ENCODE assay signal across 17 cellular contexts in genomic region chr11:133843454-133843987, GRCh38. TPM values are rescaled to one million over a fixed set of nuclear protein-coding genes. Genes with fewer than 3 reads are reported as not detected.
DNase-seq lines count a peak whose midpoint lies in the region; ATAC-seq, FAIRE-seq and TF ChIP-seq lines count a peak whose summit lies in the region.
"Had no signal": no experiment of that assay in that cellular context is flagged by ENCODE, and none has a peak within 500 bp of the region (broad histone marks: within the 10 kb centered on the region; RNA-seq: fewer than 3 reads in every experiment).

No MANE protein-coding gene starts in this region.

- H3K14ac ChIP-seq in H1 (ENCODE audit: insufficient read length) (no peak overlapping the region), mesenchymal stem cell (ENCODE audit: low read length in 2 of 2) (no peak overlapping the region)

- no peak overlapping the region for H3K23ac ChIP-seq in H1 (ENCODE audit: insufficient read length)
- no peak overlapping the region for H3K23ac ChIP-seq in mesenchymal stem cell (ENCODE audit: low read length in 2 of 2)

- H2BK20ac ChIP-seq in H1 (ENCODE audit: low read length) = no peak overlapping the region

- H3K9me3 ChIP-seq in BLaER1 = 0 out of 2 replicates have a peak, but pooled peaks cover 6% of the 10 kb centered on the region
- H3K9me3 ChIP-seq in H1 (ENCODE audit: insufficient read depth in 2 of 2, low read depth in 1 of 2, low read length in 1 of 2) = 0 out of 4 replicates have a peak, but pooled peaks cover 0 to 2% of the 10 kb centered on the region in 2 experiments
- no peaks in the 10 kb centered on the region for H3K9me3 ChIP-seq in osteoblast (ENCODE audit: low read depth, low read length)
- H3K9me3 ChIP-seq in mesenchymal stem cell (ENCODE audit: control insufficient read depth, low read length) = no peaks in the 10 kb centered on the region
- H3K9me3 ChIP-seq: HAP-1 had no signal

- POLR2A ChIA-PET in H1 (lab: Charles Lee; ENCODE audit: partially characterized antibody) = no interaction called here

- TF ChIP-seq RAD21 in H1 (IDR thresholded peaks at IDR 0.05 in 1 of 2, conservative IDR thresholded peaks at IDR 0.05 in 1 of 2; ENCODE audit: low read depth in 2 of 2, low read length in 2 of 2) = no peak

- H2AK5ac ChIP-seq in H1 (ENCODE audit: low read depth, low read length) (no peak overlapping the region), mesenchymal stem cell (ENCODE audit: low read length, severe bottlenecking) (no peak overlapping the region)

- no peak overlapping the region for H3K4me3 ChIP-seq in BLaER1
- H3K4me3 ChIP-seq in H1 (ENCODE audit: extremely low read depth in 1 of 4, insufficient read depth in 2 of 4, low read depth in 3 of 4, low read length in 4 of 4) = no peak overlapping the region
- no peak overlapping the region for H3K4me3 ChIP-seq in osteoblast (ENCODE audit: insufficient read depth, low read length)
- H3K4me3 ChIP-seq in mesenchymal stem cell (ENCODE audit: insufficient read depth in 1 of 2, low read depth in 1 of 2, low read length in 2 of 2) = no peak overlapping the region
- H3K4me3 ChIP-seq: HAP-1 had no signal

- H2BK5ac ChIP-seq in H1 (ENCODE audit: low read depth, low read length) (no peak overlapping the region), mesenchymal stem cell (ENCODE audit: low read depth, low read length, poor library complexity, severe bottlenecking) (no peak overlapping the region)

- H3K9ac ChIP-seq in BLaER1 (no peak overlapping the region), H1 (replicated peaks in 1 of 4; ENCODE audit: extremely low read depth in 1 of 4, low read depth in 3 of 4, low read length in 3 of 4) (no peak overlapping the region), mesenchymal stem cell (ENCODE audit: low read length) (no peak overlapping the region)

- no peak for TF ChIP-seq CTCF in GM13976 (IDR thresholded peaks at IDR 0.05; ENCODE audit: borderline replicate concordance, control extremely low read depth, extremely low read depth, insufficient read depth, missing control alignments)
- TF ChIP-seq CTCF in H1 (IDR thresholded peaks at IDR 0.05; ENCODE audit: control extremely low read depth in 1 of 3, insufficient read depth in 1 of 3, low read depth in 1 of 3, low read length in 3 of 3) = no peak
- TF ChIP-seq CTCF in osteoblast (IDR thresholded peaks at IDR 0.05; ENCODE audit: extremely low read depth, low read depth, low read length) = no peak

- H3K56ac ChIP-seq in H1 (replicated peaks; ENCODE audit: insufficient read length, low read depth, low read length) = no peak overlapping the region

- no peak for TF ChIP-seq EP300 in H1 (IDR thresholded peaks at IDR 0.05; ENCODE audit: borderline replicate concordance in 1 of 2, low read depth in 2 of 2, low read length in 2 of 2)

- H3K79me2 ChIP-seq in H1 (ENCODE audit: control insufficient read depth in 1 of 2, insufficient read depth in 2 of 2, low read length in 2 of 2) = no peaks in the 10 kb centered on the region
- no peaks in the 10 kb centered on the region for H3K79me2 ChIP-seq in osteoblast (ENCODE audit: insufficient read depth, low read length)

- in situ Hi-C loops in GM13976 (cut with MboI; ENCODE audit: low sequenced_read_pairs, unreplicated experiment) = no loop called here

- no peak overlapping the region for H2BK120ac ChIP-seq in H1 (replicated peaks; ENCODE audit: low read depth, low read length)
- H2BK120ac ChIP-seq in mesenchymal stem cell (ENCODE audit: low read depth, low read length) = no peak overlapping the region

- TF ChIP-seq POLR2A in H1 (IDR thresholded peaks at IDR 0.05; ENCODE audit: control extremely low read depth in 1 of 2, low read depth in 2 of 2, low read length in 2 of 2) = no peak

- no peaks in the 10 kb centered on the region for H3K36me3 ChIP-seq in BLaER1
- no peaks in the 10 kb centered on the region for H3K36me3 ChIP-seq in H1 (ENCODE audit: control insufficient read depth in 2 of 4, insufficient read depth in 4 of 4, low read length in 3 of 4)
- H3K36me3 ChIP-seq in osteoblast (ENCODE audit: insufficient read depth, low read length) = no peaks in the 10 kb centered on the region
- H3K36me3 ChIP-seq in mesenchymal stem cell (ENCODE audit: control insufficient read depth in 1 of 2, insufficient read depth in 2 of 2, low read depth in 1 of 2, low read length in 2 of 2) = no peaks in the 10 kb centered on the region
- H3K36me3 ChIP-seq: HAP-1 had no signal

- no peak overlapping the region for H4K91ac ChIP-seq in H1 (replicated peaks; ENCODE audit: insufficient read length, low read length)
- H4K91ac ChIP-seq in mesenchymal stem cell (ENCODE audit: low read length) = no peak overlapping the region

- H4K8ac ChIP-seq in H1 (ENCODE audit: extremely low read depth, insufficient read depth, low read length) (no peak overlapping the region), mesenchymal stem cell (ENCODE audit: low read length) (no peak overlapping the region)

- H3K27ac ChIP-seq in BLaER1 (no peak overlapping the region), H1 (ENCODE audit: low read depth, low read length) (no peak overlapping the region), osteoblast (ENCODE audit: low read depth, low read length) (no peak overlapping the region), mesenchymal stem cell (ENCODE audit: low read length, poor library complexity, severe bottlenecking) (no peak overlapping the region)

- H3K4ac ChIP-seq in H1 (replicated peaks; ENCODE audit: insufficient read length, low read depth, low read length) = no peak overlapping the region
- no peak overlapping the region for H3K4ac ChIP-seq in mesenchymal stem cell (ENCODE audit: low read depth in 1 of 2, low read length in 2 of 2)

- ATAC-seq in GM18907 (IDR thresholded peaks at IDR 0.05; ENCODE audit: unreplicated experiment) (no peak), HG03108 (IDR thresholded peaks at IDR 0.05; ENCODE audit: unreplicated experiment) (no peak)

- no peak overlapping the region for H3K18ac ChIP-seq in H1 (ENCODE audit: extremely low read depth, low read length)
- H3K18ac ChIP-seq in mesenchymal stem cell (ENCODE audit: low read depth in 1 of 2, low read length in 2 of 2) = no peak overlapping the region

- H3K23me2 ChIP-seq in H1 (ENCODE audit: low read depth, low read length) = no peaks in the 10 kb centered on the region

- H3K4me2 ChIP-seq in BLaER1 (peak overlapping the region; percentile 59), H1 (ENCODE audit: insufficient read depth in 1 of 2, low read depth in 2 of 2, low read length in 2 of 2) (no peak overlapping the region), osteoblast (ENCODE audit: insufficient read depth, low read length) (no peak overlapping the region), mesenchymal stem cell (ENCODE audit: low read length, poor library complexity, severe bottlenecking) (no peak overlapping the region)

- H3K79me1 ChIP-seq in H1 (ENCODE audit: low read depth, low read length) = no peaks in the 10 kb centered on the region
- H3K79me1 ChIP-seq in mesenchymal stem cell (replicated peaks; ENCODE audit: low read length, poor library complexity, severe bottlenecking) = no peaks in the 10 kb centered on the region

- DNase-seq in GM13976 (ENCODE audit: low spot score) = peak; percentile 4
- DNase-seq in H1 (ENCODE audit: low read depth in 1 of 2, low spot score in 2 of 2) = no peak
- peak; percentile 35 for DNase-seq in osteoblast (ENCODE audit: insufficient read length, low spot score, missing footprints)
- no peak for DNase-seq in mesenchymal stem cell
- DNase-seq: 8988T; AML-193; C1 segment of cervical spinal cord; Calu3; CD4-positive, alpha-beta T cell; DMS 273 treated with DMSO at 0.1 percent for 48 hours; EL had no signal

- no peak for FAIRE-seq in H1 (lab: Jason Lieb, UNC)
- FAIRE-seq: G401.6, GM12892 had no signal

- 92% methylated on average over 13 of the region's 13 CpGs; no CpG with 5 or more reads in 1 of the 2 experiments for WGBS in H1 (ENCODE audit: extremely low coverage in 1 of 2, insufficient coverage in 1 of 2, insufficient read length in 1 of 2, insufficient replicate concordance in 2 of 2, low coverage in 1 of 2, low lambda C conversion rate in 2 of 2, missing lambda C conversion rate in 1 of 2), 2 experiments
- 78% methylated on average over 13 of the region's 13 CpGs for WGBS in mesenchymal stem cell

- CTCF ChIA-PET in H1 (lab: Charles Lee; ENCODE audit: partially characterized antibody) = interaction anchor here (0.5 to 2.1 kb wide), 4 partner anchors 9 to 759 kb away, joined by 3 to 7 read pairs (median 4); no protein-coding TSS in a partner anchor

- H2AFZ ChIP-seq in H1 (ENCODE audit: low read length) (peak overlapping the region; percentile 31; the same call in 1 of the 2 replicates), osteoblast (ENCODE audit: low read length) (no peak overlapping the region), mesenchymal stem cell (ENCODE audit: low read depth, low read length) (no peak overlapping the region)

- H3K4me1 ChIP-seq in BLaER1 = peaks cover 21% of the 10 kb centered on the region
- peaks cover 0 to 2% (median 0%) of the 10 kb centered on the region in 4 experiments; a peak in 1 of 7 replicates for H3K4me1 ChIP-seq in H1 (replicated peaks in 1 of 4; ENCODE audit: control insufficient read depth in 3 of 4, insufficient read depth in 4 of 4, low read length in 3 of 4)
- H3K4me1 ChIP-seq in osteoblast (ENCODE audit: insufficient read depth, low read length) = no peaks in the 10 kb centered on the region
- H3K4me1 ChIP-seq in mesenchymal stem cell (ENCODE audit: control insufficient read depth, insufficient read depth, low read depth, low read length) = no peaks in the 10 kb centered on the region
- H3K4me1 ChIP-seq: HAP-1 had no signal

- H4K5ac ChIP-seq in H1 (ENCODE audit: insufficient read length, low read depth, low read length) = no peak overlapping the region

- no peak overlapping the region for H2BK15ac ChIP-seq in H1 (ENCODE audit: low read length)
- H2BK15ac ChIP-seq in mesenchymal stem cell (ENCODE audit: low read depth, poor library complexity, severe bottlenecking) = no peak overlapping the region

- H3K27me3 ChIP-seq in BLaER1 (no peaks in the 10 kb centered on the region), H1 (replicated peaks in 1 of 4; ENCODE audit: control insufficient read depth in 3 of 4, extremely low read depth in 1 of 4, insufficient read depth in 3 of 4, low read length in 3 of 4) (peaks cover 0 to 4% (median 0%) of the 10 kb centered on the region in 4 experiments; a peak in 1 of 7 replicates), osteoblast (ENCODE audit: insufficient read depth, low read length) (no peaks in the 10 kb centered on the region), mesenchymal stem cell (ENCODE audit: control insufficient read depth in 1 of 2, insufficient read depth in 1 of 2, low read length in 2 of 2) (no peaks in the 10 kb centered on the region)

- H2BK12ac ChIP-seq in H1 (ENCODE audit: low read depth, low read length) = no peak overlapping the region
- H2BK12ac ChIP-seq in mesenchymal stem cell (ENCODE audit: low read length in 2 of 2) = no peak overlapping the region

- H4K20me1 ChIP-seq in BLaER1 (no peaks in the 10 kb centered on the region), H1 (replicated peaks in 1 of 2; ENCODE audit: control insufficient read depth in 1 of 2, insufficient read depth in 2 of 2, low read length in 2 of 2) (no peaks in the 10 kb centered on the region), osteoblast (ENCODE audit: insufficient read depth, low read length) (no peaks in the 10 kb centered on the region)

RNA-seq across cellular contexts. Expression of gene SPATA19, which starts 1.8 kb away (rescaled TPM):
- total RNA-seq in H1 (2021; fragmentation: NEBNext Ultra II Directional; extraction: Animal tissue kit (Norgen Biotek cat#: 25700)) = not detected in 2 replicates
- not detected in 2 replicates for polyA plus RNA-seq in H1 (2011; rRNA removed)
- polyA plus RNA-seq in H1 (2011; cell fraction: cytosol; rRNA removed) = not detected
- polyA plus RNA-seq in H1 (2011; cell fraction: nucleus; rRNA removed) = not detected
- not detected in 4 replicates for polyA plus RNA-seq in H1 (2012, experiment 1 of 2)
- polyA plus RNA-seq in H1 (2012, experiment 2 of 2) = not detected
- polyA plus RNA-seq in H1 (2013, experiment 1 of 2) = not detected
- not detected for polyA plus RNA-seq in H1 (2013, experiment 2 of 2)
- polyA minus RNA-seq in H1 (2011; rRNA and poly(A)+ RNA removed) = not detected in 2 replicates
- polyA minus RNA-seq in H1 (2011; cell fraction: cytosol; rRNA and poly(A)+ RNA removed) = not detected
- polyA minus RNA-seq in H1 (2011; cell fraction: nucleus; rRNA and poly(A)+ RNA removed) = not detected
- not detected in 2 replicates for total RNA-seq in osteoblast
- polyA plus RNA-seq in mesenchymal stem cell (2013, experiment 1 of 2) = not detected
- not detected for polyA plus RNA-seq in mesenchymal stem cell (2013, experiment 2 of 2)
- total RNA-seq: Calu3; CD4-positive, alpha-beta T cell had no signal

Comparison
In these comparisons a context has a peak if more than half of its experiments do, and no peak if none do; other contexts are left out.
1. DNase-seq: peak in GM13976 (single experiment) and osteoblast (single experiment); none in H1 (0 of 2) and mesenchymal stem cell (single experiment).